In the genomic region with DNA sequence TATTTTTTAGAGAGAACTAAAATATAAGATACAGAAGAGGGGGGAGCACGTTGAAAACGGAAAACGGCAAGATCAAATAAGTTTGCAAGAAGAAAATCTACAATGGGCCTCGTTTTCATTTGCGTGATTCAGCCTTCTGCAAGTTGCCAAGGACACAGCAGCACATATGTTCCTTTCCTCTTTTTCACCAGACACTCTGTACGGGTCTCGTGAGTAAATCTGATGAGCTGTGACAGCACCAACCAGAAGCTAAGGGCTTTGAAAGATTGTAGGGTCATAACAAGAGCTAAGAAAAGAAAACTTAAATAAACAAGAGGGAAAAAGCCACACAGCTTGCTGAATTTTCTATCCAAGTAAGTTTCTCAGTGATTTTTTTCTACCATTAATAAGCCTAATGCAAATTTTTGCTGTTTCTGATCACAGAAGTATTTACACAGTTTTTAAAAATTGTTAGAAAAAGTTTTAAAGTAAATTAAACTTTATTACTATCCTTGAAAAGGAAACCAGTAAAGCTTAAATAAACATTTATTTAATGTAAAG, we compare ENCODE assay signal across 26 cellular contexts.
DNase-seq lines count a peak whose midpoint lies in the region; ATAC-seq and TF ChIP-seq lines count a peak whose summit lies in the region.
"Had no signal": no experiment of that assay in that cellular context is flagged by ENCODE, and none has a peak within 500 bp of the region (broad histone marks: within the 10 kb centered on the region; RNA-seq: fewer than 3 reads in every experiment).

No MANE protein-coding gene starts in this region.

- H3K9me3 ChIP-seq in endodermal cell (ENCODE audit: control insufficient read depth, low read length) (no peaks in the 10 kb centered on the region), mesodermal cell (ENCODE audit: control insufficient read depth, low read length) (no peaks in the 10 kb centered on the region), vagina (no peaks in the 10 kb centered on the region), lower lobe of right lung (no peaks in the 10 kb centered on the region)
- H3K9me3 ChIP-seq: thyroid gland had no signal

- H3K9ac ChIP-seq in endodermal cell (ENCODE audit: extremely low read depth, low read length, poor library complexity, severe bottlenecking), result no peak overlapping the region
- H3K9ac ChIP-seq: GM23248 had no signal

- H3K27ac Mint-ChIP-seq in endodermal cell, result no peak overlapping the region
- H3K27ac Mint-ChIP-seq: activated B cell treated with CpG ODN at 0.5 μM for 24 hours; activated CD4-positive, alpha-beta memory T cell treated with anti-CD3 and anti-CD28 coated beads, Interleukin-2, amount 10 ng/mL, durations not matched to agents 7 days and 5 days; activated naive CD4-positive, alpha-beta T cell treated with anti-CD3 and anti-CD28 coated beads, Interleukin-2, amount 50 U/mL, for 24 hours; activated T-cell treated with anti-CD3 and anti-CD28 coated beads, Interleukin-2, amount 50 U/mL, for 24 hours; CD4-positive, CD25-positive, alpha-beta regulatory T cell; dendritic cell treated with granulocyte-macrophage colony-stimulating factor and Interleukin-4, amounts not matched to agents 40 ng/mL and 50 ng/mL, for 4 days; mesothelial cell of epicardium; natural killer cell had no signal

- H3K4me1 ChIP-seq in endodermal cell (ENCODE audit: control insufficient read depth, insufficient read depth, low read length) (no peaks in the 10 kb centered on the region), mesodermal cell (ENCODE audit: control insufficient read depth, insufficient read depth, low read length, poor library complexity, severe bottlenecking) (no peaks in the 10 kb centered on the region), vagina (no peaks in the 10 kb centered on the region), lower lobe of right lung (no peaks in the 10 kb centered on the region)
- H3K4me1 ChIP-seq: breast epithelium, thyroid gland had no signal

- no peaks in the 10 kb centered on the region for H3K27me3 Mint-ChIP-seq in endodermal cell (ENCODE audit: insufficient read depth)
- H3K27me3 Mint-ChIP-seq: activated B cell treated with CpG ODN at 0.5 μM for 24 hours; activated CD4-positive, alpha-beta memory T cell treated with anti-CD3 and anti-CD28 coated beads, Interleukin-2, amount 10 ng/mL, durations not matched to agents 7 days and 5 days; activated naive CD4-positive, alpha-beta T cell treated with anti-CD3 and anti-CD28 coated beads, Interleukin-2, amount 50 U/mL, for 24 hours; CD4-positive, CD25-positive, alpha-beta regulatory T cell; dendritic cell treated with granulocyte-macrophage colony-stimulating factor and Interleukin-4, amounts not matched to agents 40 ng/mL and 50 ng/mL, for 4 days had no signal

- H3K9me3 Mint-ChIP-seq in endodermal cell, result peaks cover 33% of the 10 kb centered on the region
- H3K9me3 Mint-ChIP-seq: activated CD4-positive, alpha-beta memory T cell treated with anti-CD3 and anti-CD28 coated beads, Interleukin-2, amount 10 ng/mL, durations not matched to agents 7 days and 5 days; dendritic cell treated with granulocyte-macrophage colony-stimulating factor and Interleukin-4, amounts not matched to agents 40 ng/mL and 50 ng/mL, for 4 days had no signal

- no peaks in the 10 kb centered on the region for H3K36me3 Mint-ChIP-seq in endodermal cell (ENCODE audit: low read depth)
- H3K36me3 Mint-ChIP-seq: CD4-positive, CD25-positive, alpha-beta regulatory T cell had no signal

- H3K4me1 Mint-ChIP-seq in endodermal cell, result peaks cover 11% of the 10 kb centered on the region
- H3K4me1 Mint-ChIP-seq: activated B cell treated with CpG ODN at 0.5 μM for 24 hours; activated CD4-positive, alpha-beta memory T cell treated with anti-CD3 and anti-CD28 coated beads, Interleukin-2, amount 10 ng/mL, durations not matched to agents 7 days and 5 days; activated naive CD4-positive, alpha-beta T cell treated with anti-CD3 and anti-CD28 coated beads, Interleukin-2, amount 50 U/mL, for 24 hours; CD4-positive, CD25-positive, alpha-beta regulatory T cell; natural killer cell had no signal

- H3K27ac ChIP-seq in endodermal cell (ENCODE audit: low read depth, low read length) (peak overlapping the region; percentile 49), mesodermal cell (ENCODE audit: low read depth, low read length, severe bottlenecking) (peak overlapping the region; percentile 29), vagina (no peak overlapping the region), lower lobe of right lung (no peak overlapping the region)
- H3K27ac ChIP-seq: breast epithelium, GM23248, SK-N-MC, thyroid gland had no signal

- ATAC-seq in GM19463 (IDR thresholded peaks at IDR 0.05; ENCODE audit: unreplicated experiment), result no peak
- no peak for ATAC-seq in lower lobe of right lung
- ATAC-seq: natural killer cell had no signal

- H3K4me3 ChIP-seq in endodermal cell (ENCODE audit: low read length) (no peak overlapping the region), mesodermal cell (ENCODE audit: extremely low read depth, insufficient read depth, low read length, poor library complexity, severe bottlenecking) (no peak overlapping the region), vagina (no peak overlapping the region), lower lobe of right lung (no peak overlapping the region)
- H3K4me3 ChIP-seq: breast epithelium, GM23248, SK-N-MC, thyroid gland had no signal

- 36 to 88% methylated on average over 4 to 5 of the region's 7 CpGs for WGBS in endodermal cell (ENCODE audit: insufficient coverage in 1 of 2, insufficient read length in 1 of 2), 2 experiments
- 36 to 50% methylated on average over 1 to 4 of the region's 7 CpGs for WGBS in mesodermal cell (ENCODE audit: insufficient coverage in 2 of 2), 2 experiments

- no peak for TF ChIP-seq CTCF in endodermal cell (conservative IDR thresholded peaks at IDR 0.05)
- TF ChIP-seq CTCF in vagina (IDR thresholded peaks at IDR 0.05), result no peak
- no peak for TF ChIP-seq CTCF in lower lobe of right lung (IDR thresholded peaks at IDR 0.05)

- H3K36me3 ChIP-seq in endodermal cell (ENCODE audit: control insufficient read depth, insufficient read depth, low read length), result no peaks in the 10 kb centered on the region
- H3K36me3 ChIP-seq in mesodermal cell (ENCODE audit: control insufficient read depth, insufficient read depth, low read length), result no peaks in the 10 kb centered on the region
- no peaks in the 10 kb centered on the region for H3K36me3 ChIP-seq in vagina
- no peaks in the 10 kb centered on the region for H3K36me3 ChIP-seq in lower lobe of right lung
- H3K36me3 ChIP-seq: breast epithelium, thyroid gland had no signal

- intact Hi-C loops in vagina (cut with DNase I), result no loop called here
- intact Hi-C loops in lower lobe of right lung (cut with DNase I), result no loop called here

- peak; percentile 80 for DNase-seq in DMS 273 (lab: John Stamatoyannopoulos, UW; ENCODE audit: unreplicated experiment)
- DNase-seq in NCI-H2171 (lab: John Stamatoyannopoulos, UW), result peak; percentile 0
- no peak for DNase-seq in endodermal cell
- no peak for DNase-seq in vagina (ENCODE audit: extremely low spot score in 2 of 2)
- DNase-seq in lower lobe of right lung, result no peak
- no peak for DNase-seq in T-helper 2 cell
- DNase-seq: ACHN; activated B cell treated with CpG ODN at 0.5 μM for 24 hours; activated CD4-positive, alpha-beta memory T cell treated with anti-CD3 and anti-CD28 coated beads, Interleukin-2, amount 10 ng/mL, durations not matched to agents 7 days and 5 days; activated T-cell treated with anti-CD3 and anti-CD28 coated beads, Interleukin-2, amount 50 U/mL, for 24 hours; CD4-positive, CD25-positive, alpha-beta regulatory T cell; GM23248; KG1; natural killer cell; NCI-H187; NK-92 treated with Interleukin-12 subunit alpha and Interleukin-12 subunit beta, amount 100 ng/mL, for 24 hours; stimulated activated naive CD4-positive, alpha-beta T cell; T-helper 9 cell; thyroid gland had no signal

- no peaks in the 10 kb centered on the region for H3K27me3 ChIP-seq in endodermal cell (ENCODE audit: control insufficient read depth, insufficient read depth, low read length, poor library complexity, severe bottlenecking)
- H3K27me3 ChIP-seq in vagina, result no peaks in the 10 kb centered on the region
- no peaks in the 10 kb centered on the region for H3K27me3 ChIP-seq in lower lobe of right lung (ENCODE audit: low read depth)
- H3K27me3 ChIP-seq: thyroid gland had no signal

- H3K4me3 Mint-ChIP-seq in endodermal cell, result no peak overlapping the region
- H3K4me3 Mint-ChIP-seq: activated B cell treated with CpG ODN at 0.5 μM for 24 hours; activated CD4-positive, alpha-beta memory T cell treated with anti-CD3 and anti-CD28 coated beads, Interleukin-2, amount 10 ng/mL, durations not matched to agents 7 days and 5 days; activated naive CD4-positive, alpha-beta T cell treated with anti-CD3 and anti-CD28 coated beads, Interleukin-2, amount 50 U/mL, for 24 hours; activated T-cell treated with anti-CD3 and anti-CD28 coated beads, Interleukin-2, amount 50 U/mL, for 24 hours; CD4-positive, CD25-positive, alpha-beta regulatory T cell; dendritic cell treated with granulocyte-macrophage colony-stimulating factor and Interleukin-4, amounts not matched to agents 40 ng/mL and 50 ng/mL, for 4 days; mesothelial cell of epicardium; natural killer cell had no signal

- TF ChIP-seq POLR2A in vagina (IDR thresholded peaks at IDR 0.05), result no peak

Comparison
In these comparisons a context has a peak if more than half of its experiments do, and no peak if none do; other contexts are left out.
1. DNase-seq: peak in DMS 273 (single experiment) and NCI-H2171 (single experiment); none in endodermal cell (single experiment), vagina (0 of 2), lower lobe of right lung (single experiment) and T-helper 2 cell (0 of 5).
2. H3K27ac ChIP-seq: peak in endodermal cell (single experiment) and mesodermal cell (single experiment); none in vagina (single experiment) and lower lobe of right lung (single experiment).